27 cellular contexts compared by ENCODE assay signal in genomic region chr3:167114619-167115018, GRCh38.
"Had no signal": no experiment of that assay in that cellular context is flagged by ENCODE, and none has a peak within 500 bp of the region (broad histone marks: within the 10 kb centered on the region; RNA-seq: fewer than 3 reads in every experiment).

No MANE protein-coding gene starts in this region.

- H3K36me3 ChIP-seq: right lobe of liver, thoracic aorta, vagina, WERI-Rb-1 had no signal

- H3K4me3 ChIP-seq: right lobe of liver, skin epidermis, thoracic aorta, vagina had no signal

- DNase-seq: activated CD4-positive, alpha-beta memory T cell treated with anti-CD3 and anti-CD28 coated beads for 36 hours; activated CD4-positive, alpha-beta T cell treated with anti-CD3 and anti-CD28 coated beads, Interleukin-2, amount 10 ng/mL, durations not matched to agents 24 days and 14 days; activated CD4-positive, CD25-positive, alpha-beta regulatory T cell treated with anti-CD3 and anti-CD28 coated beads, Interleukin-2, amount 50 U/mL, for 72 hours; activated CD8-positive, alpha-beta memory T cell treated with anti-CD3 and anti-CD28 coated beads, Interleukin-2, amount 50 U/mL, for 48 hours; activated gamma-delta T cell treated with Interleukin-2 at 50 U/mL for 16 hours; activated naive CD4-positive, alpha-beta T cell treated with anti-CD3 and anti-CD28 coated beads, Interleukin-2, amount 50 U/mL, for 16 hours; activated T-cell treated with anti-CD3 and anti-CD28 coated beads, Interleukin-2, amount 50 U/mL, for 24 hours; amygdala; central memory CD4-positive, alpha-beta T cell; foreskin fibroblast; hypothalamus; naive B cell; occipital lobe; stimulated activated CD4-positive, alpha-beta T cell treated with anti-CD3 and anti-CD28 coated beads, Interleukin-4, amount 100 ng/mL, for 24 hours; SW 1271; T-helper 17 cell; T1000; WERI-Rb-1 had no signal

- H3K9me3 ChIP-seq: right lobe of liver, thoracic aorta, vagina had no signal

- H3K9me3 Mint-ChIP-seq: activated CD4-positive, alpha-beta T cell treated with anti-CD3 and anti-CD28 coated beads, Interleukin-2, amount 10 ng/mL, durations not matched to agents 24 days and 14 days; type B pancreatic cell had no signal

- H3K27me3 ChIP-seq: right lobe of liver, vagina had no signal

- H3K27ac ChIP-seq: right lobe of liver, skin epidermis, thoracic aorta, vagina, WERI-Rb-1 had no signal

- H3K36me3 Mint-ChIP-seq: activated CD4-positive, alpha-beta memory T cell treated with anti-CD3 and anti-CD28 coated beads for 36 hours; mesothelial cell of epicardium; naive B cell; stimulated activated effector memory CD8-positive, alpha-beta T cell treated with anti-CD3 and anti-CD28 coated beads, Interleukin-12 subunit alpha, Interleukin-12 subunit beta, amount 100 ng/mL, for 72 hours; type B pancreatic cell had no signal

- H3K4me3 Mint-ChIP-seq: activated CD4-positive, alpha-beta memory T cell treated with anti-CD3 and anti-CD28 coated beads for 36 hours; activated CD4-positive, alpha-beta T cell treated with anti-CD3 and anti-CD28 coated beads, Interleukin-2, amount 10 ng/mL, durations not matched to agents 24 days and 14 days; activated T-cell treated with anti-CD3 and anti-CD28 coated beads, Interleukin-2, amount 50 U/mL, for 24 hours; mesothelial cell of epicardium; naive B cell; stimulated activated effector memory CD8-positive, alpha-beta T cell treated with anti-CD3 and anti-CD28 coated beads, Interleukin-12 subunit alpha, Interleukin-12 subunit beta, amount 100 ng/mL, for 72 hours; stimulated activated naive CD8-positive, alpha-beta T cell treated with anti-CD3 and anti-CD28 coated beads, Interleukin-15, Interleukin-2, amounts not matched to agents 100 ng/mL and 50 ng/mL, for 24 hours; T-helper 17 cell; type B pancreatic cell had no signal

- H3K4me1 ChIP-seq: right lobe of liver, vagina had no signal

- ATAC-seq: esophagus mucosa, T-helper 17 cell had no signal

- H3K27me3 Mint-ChIP-seq: activated CD4-positive, alpha-beta memory T cell treated with anti-CD3 and anti-CD28 coated beads for 36 hours; activated CD4-positive, alpha-beta T cell treated with anti-CD3 and anti-CD28 coated beads, Interleukin-2, amount 10 ng/mL, durations not matched to agents 24 days and 14 days; activated T-cell treated with anti-CD3 and anti-CD28 coated beads, Interleukin-2, amount 50 U/mL, for 24 hours; stimulated activated naive CD8-positive, alpha-beta T cell treated with anti-CD3 and anti-CD28 coated beads, Interleukin-15, Interleukin-2, amounts not matched to agents 100 ng/mL and 50 ng/mL, for 24 hours; T-helper 17 cell; type B pancreatic cell had no signal

- H3K4me1 Mint-ChIP-seq: activated CD4-positive, alpha-beta T cell treated with anti-CD3 and anti-CD28 coated beads, Interleukin-2, amount 10 ng/mL, durations not matched to agents 24 days and 14 days; mesothelial cell of epicardium; naive B cell; stimulated activated effector memory CD8-positive, alpha-beta T cell treated with anti-CD3 and anti-CD28 coated beads, Interleukin-12 subunit alpha, Interleukin-12 subunit beta, amount 100 ng/mL, for 72 hours; T-helper 17 cell had no signal

- H3K27ac Mint-ChIP-seq: activated CD4-positive, alpha-beta memory T cell treated with anti-CD3 and anti-CD28 coated beads for 36 hours; activated CD4-positive, alpha-beta T cell treated with anti-CD3 and anti-CD28 coated beads, Interleukin-2, amount 10 ng/mL, durations not matched to agents 24 days and 14 days; activated T-cell treated with anti-CD3 and anti-CD28 coated beads, Interleukin-2, amount 50 U/mL, for 24 hours; mesothelial cell of epicardium; naive B cell; stimulated activated effector memory CD8-positive, alpha-beta T cell treated with anti-CD3 and anti-CD28 coated beads, Interleukin-12 subunit alpha, Interleukin-12 subunit beta, amount 100 ng/mL, for 72 hours; stimulated activated naive CD8-positive, alpha-beta T cell treated with anti-CD3 and anti-CD28 coated beads, Interleukin-15, Interleukin-2, amounts not matched to agents 100 ng/mL and 50 ng/mL, for 24 hours; T-helper 17 cell; type B pancreatic cell had no signal
